9 cellular contexts compared by ENCODE assay signal in genomic region chr11:44899959-44900358, GRCh38. TPM values are rescaled to one million over a fixed set of nuclear protein-coding genes. Genes with fewer than 3 reads are reported as not detected.
DNase-seq lines count a peak whose midpoint lies in the region; ATAC-seq, FAIRE-seq and TF ChIP-seq lines count a peak whose summit lies in the region.
"Had no signal": no experiment of that assay in that cellular context is flagged by ENCODE, and none has a peak within 500 bp of the region (broad histone marks: within the 10 kb centered on the region; RNA-seq: fewer than 3 reads in every experiment).

No MANE protein-coding gene starts in this region.

- CTCF ChIA-PET in A549 (lab: Yijun Ruan, JAX): interaction anchor here (0.6 to 6.8 kb wide), 14 partner anchors 9 to 376 kb away, joined by 3 to 48 read pairs (median 3); no protein-coding TSS in a partner anchor

- no peaks in the 10 kb centered on the region for H3K27me3 ChIP-seq in upper lobe of right lung

- TF ChIP-seq CTCF in A549 (IDR thresholded peaks at IDR 0.05) (no peak), fibroblast of pulmonary artery (IDR thresholded peaks at IDR 0.05; ENCODE audit: low read length, missing control alignments) (no peak), upper lobe of right lung (IDR thresholded peaks at IDR 0.05) (no peak), GM13976 (IDR thresholded peaks at IDR 0.05; ENCODE audit: borderline replicate concordance, control extremely low read depth, extremely low read depth, insufficient read depth, missing control alignments) (no peak), CD14-positive monocyte (IDR thresholded peaks at IDR 0.05) (no peak)

- no peak overlapping the region for H3K4me3 Mint-ChIP-seq in CD14-positive monocyte

- H3K27ac ChIP-seq in A549: no peak overlapping the region
- H3K27ac ChIP-seq in upper lobe of right lung: no peak overlapping the region
- H3K27ac ChIP-seq: psoas muscle had no signal

- TF ChIP-seq EP300 in A549 (IDR thresholded peaks at IDR 0.05): no peak

- H3K36me3 ChIP-seq in upper lobe of right lung: no peaks in the 10 kb centered on the region

- H3K4me1 ChIP-seq in A549 (no peaks in the 10 kb centered on the region), upper lobe of right lung (no peaks in the 10 kb centered on the region)
- H3K4me1 ChIP-seq: psoas muscle had no signal

- H3K4me1 Mint-ChIP-seq in CD14-positive monocyte: no peaks in the 10 kb centered on the region

- 41% methylated on average over 3 of the region's 3 CpGs for WGBS in A549 (ENCODE audit: missing lambda C conversion rate)

- H3K27ac Mint-ChIP-seq in CD14-positive monocyte: peak overlapping the region in 1 of 7 donors; percentile 25

- no peak for TF ChIP-seq RAD21 in A549 (conservative IDR thresholded peaks at IDR 0.05 in 1 of 2, IDR thresholded peaks at IDR 0.05 in 1 of 2)

- TF ChIP-seq POLR2A in A549 (IDR thresholded peaks at IDR 0.05; ENCODE audit: low read length): no peak

- H3K27me3 Mint-ChIP-seq in CD14-positive monocyte (ENCODE audit: low read depth in 3 of 3): peaks cover 8 to 13% (median 10%) of the 10 kb centered on the region in 3 donors

- H3K4me3 ChIP-seq in A549 (no peak overlapping the region), fibroblast of pulmonary artery (replicated peaks; ENCODE audit: low read depth, low read length) (no peak overlapping the region), upper lobe of right lung (no peak overlapping the region)
- H3K4me3 ChIP-seq: psoas muscle had no signal

- FAIRE-seq in A549 (lab: Jason Lieb, UNC): no peak

- intact Hi-C loops in upper lobe of right lung (cut with DNase I): loop anchor here (5.0 kb wide), 1 partner anchor 273 kb away; no protein-coding TSS in a partner anchor
- intact Hi-C loops in CD14-positive monocyte (cut with micrococcal nuclease): no loop called here

- peak; percentile 31 to 79; a peak in 3 of 6 replicates for ATAC-seq in A549
- peak; percentile 91 for ATAC-seq in SK-N-SH treated with all-trans-retinoic acid at 6 μM for 48 hours
- peak; percentile 31 for ATAC-seq in upper lobe of right lung
- no peak for ATAC-seq in GM18907 (IDR thresholded peaks at IDR 0.05; ENCODE audit: unreplicated experiment)

- H3K4me2 ChIP-seq in A549: no peak overlapping the region

- H3K9me3 Mint-ChIP-seq in CD14-positive monocyte: peaks cover 0 to 5% (median 2%) of the 10 kb centered on the region in 7 donors

- POLR2A ChIA-PET in A549 (lab: Yijun Ruan, JAX): no interaction called here

- in situ Hi-C loops in GM13976 (cut with MboI; ENCODE audit: low sequenced_read_pairs, unreplicated experiment): loop anchor here (25.0 kb wide), 1 partner anchor 613 kb away; no protein-coding TSS in a partner anchor

- no peaks in the 10 kb centered on the region for H3K36me3 Mint-ChIP-seq in CD14-positive monocyte

- DNase-seq in A549 (ENCODE audit: low read depth in 1 of 2, low spot score in 1 of 2) (peak; percentile 27 to 73), GOT3 (lab: John Stamatoyannopoulos, UW) (peak; percentile 13), fibroblast of pulmonary artery (ENCODE audit: low read depth) (peak; percentile 69), upper lobe of right lung (no peak), GM13976 (ENCODE audit: low spot score) (no peak), CD14-positive monocyte (ENCODE audit: low spot score) (no peak)
- DNase-seq: psoas muscle had no signal

- peaks cover 5% of the 10 kb centered on the region; the same call in 1 of the 3 replicates for H3K9me3 ChIP-seq in A549
- H3K9me3 ChIP-seq in upper lobe of right lung: no peaks in the 10 kb centered on the region
- H3K9me3 ChIP-seq: psoas muscle had no signal

TF ChIP-seq in A549, 52 proteins besides CTCF, POLR2A, EP300 and RAD21:
- TF ChIP-seq GATA3 (IDR thresholded peaks at IDR 0.05; ENCODE audit: borderline replicate concordance): no peak
- no peak for TF ChIP-seq NFE2L2 (conservative IDR thresholded peaks at IDR 0.05; ENCODE audit: low read length)
- no peak for TF ChIP-seq CBX2 (IDR thresholded peaks at IDR 0.05; ENCODE audit: borderline replicate concordance, low read depth)

TF ChIP-seq in SK-N-SH treated with all-trans-retinoic acid at 6 μM for 48 hours, 23 proteins besides CTCF, POLR2A, EP300 and RAD21:
- TF ChIP-seq PATZ1 (CRISPR knock-in tag; IDR thresholded peaks at IDR 0.05; ENCODE audit: borderline replicate concordance): no peak
- TF ChIP-seq ESRRG (CRISPR knock-in tag; IDR thresholded peaks at IDR 0.05): no peak
- TF ChIP-seq ZNF70 (CRISPR knock-in tag; IDR thresholded peaks at IDR 0.05): no peak

RNA-seq across cellular contexts. Expression of gene TP53I11, which starts 50.7 kb away (rescaled TPM):
- 11.2 and 20.7 TPM in 2 replicates for polyA plus RNA-seq in A549 (2011; rRNA removed)
- polyA plus RNA-seq in A549 (2012; cell fraction: cytosol; rRNA removed): 14.3 and 22.5 TPM in 2 replicates
- 32.6 and 40.9 TPM in 2 replicates for polyA plus RNA-seq in A549 (2012; cell fraction: nucleus; rRNA removed)
- polyA plus RNA-seq in A549 (2017; fragmentation: RNase III; extraction: RNeasy Plus Mini Kit Qiagen cat#74134 plus additional on column Dnase treatment): 28.2 to 36.1 TPM (median 28.5 TPM) in 3 replicates
- 23.0 and 25.7 TPM in 2 replicates for polyA minus RNA-seq in A549 (2011; rRNA and poly(A)+ RNA removed)
- total RNA-seq in upper lobe of right lung: 110 TPM
- polyA plus RNA-seq in CD14-positive monocyte: 10 to 100 TPM; 11.3 to 13.2 TPM

Comparison
In these comparisons a context has a peak if more than half of its experiments do, and no peak if none do; other contexts are left out.
1. DNase-seq: peak in A549 (2 of 2), GOT3 (single experiment) and fibroblast of pulmonary artery (single experiment); none in upper lobe of right lung (single experiment), GM13976 (single experiment) and CD14-positive monocyte (single experiment).